In genomic region chr17:47718634-47719405, GRCh38 we compare ENCODE assay signal across 12 cellular contexts. TPM values are rescaled to one million over a fixed set of nuclear protein-coding genes. Genes with fewer than 3 reads are reported as not detected.
DNase-seq lines count a peak whose midpoint lies in the region; ATAC-seq and TF ChIP-seq lines count a peak whose summit lies in the region.
"Had no signal": no experiment of that assay in that cellular context is flagged by ENCODE, and none has a peak within 500 bp of the region (broad histone marks: within the 10 kb centered on the region; RNA-seq: fewer than 3 reads in every experiment).

No MANE protein-coding gene starts in this region.

- no peaks in the 10 kb centered on the region for H3K27me3 ChIP-seq in CD4-positive, alpha-beta memory T cell (ENCODE audit: insufficient read depth, low read length)
- peaks cover 51 to 89% of the 10 kb centered on the region in 2 experiments for H3K27me3 ChIP-seq in mesenchymal stem cell (ENCODE audit: control insufficient read depth in 1 of 2, insufficient read depth in 1 of 2, low read length in 2 of 2)

- no peak overlapping the region for H2BK15ac ChIP-seq in mesenchymal stem cell (ENCODE audit: low read depth, poor library complexity, severe bottlenecking)

- no peak overlapping the region for H3K18ac ChIP-seq in mesenchymal stem cell (ENCODE audit: low read depth in 1 of 2, low read length in 2 of 2)

- H2BK5ac ChIP-seq in mesenchymal stem cell (ENCODE audit: low read depth, low read length, poor library complexity, severe bottlenecking) = no peak overlapping the region

- no peak overlapping the region for H4K91ac ChIP-seq in mesenchymal stem cell (ENCODE audit: low read length)

- peak overlapping the region; percentile 37 to 86 (median 74) for H3K27ac Mint-ChIP-seq in CD4-positive, alpha-beta memory T cell
- H3K27ac Mint-ChIP-seq in activated T-cell treated with anti-CD3 and anti-CD28 coated beads, Interleukin-2, amount 50 U/mL, for 72 hours = peak overlapping the region; percentile 95
- H3K27ac Mint-ChIP-seq: dendritic cell treated with granulocyte-macrophage colony-stimulating factor and Interleukin-4, amounts not matched to agents 40 ng/mL and 50 ng/mL, for 4 days had no signal

- H3K14ac ChIP-seq in mesenchymal stem cell (ENCODE audit: low read length in 2 of 2) = no peak overlapping the region

- peak overlapping the region; percentile 18 for H2AK5ac ChIP-seq in mesenchymal stem cell (ENCODE audit: low read length, severe bottlenecking)

- TF ChIP-seq CTCF in HEK293 (tag by site-specific recombination; IDR thresholded peaks at IDR 0.05) = no peak
- TF ChIP-seq CTCF in OCI-LY7 (conservative IDR thresholded peaks at IDR 0.05; ENCODE audit: low read length) = no peak

- H3K4me1 Mint-ChIP-seq in CD4-positive, alpha-beta memory T cell = peaks cover 53 to 87% (median 74%) of the 10 kb centered on the region in 4 donors
- H3K4me1 Mint-ChIP-seq in activated T-cell treated with anti-CD3 and anti-CD28 coated beads, Interleukin-2, amount 50 U/mL, for 72 hours (ENCODE audit: low read depth) = peaks cover 87% of the 10 kb centered on the region

- H3K36me3 ChIP-seq in CD4-positive, alpha-beta memory T cell (ENCODE audit: insufficient read depth, low read length) = no peaks in the 10 kb centered on the region
- H3K36me3 ChIP-seq in HEK293 (ENCODE audit: control insufficient read depth in 2 of 2, insufficient read depth in 1 of 2, low read length in 2 of 2) = no peaks in the 10 kb centered on the region
- H3K36me3 ChIP-seq in mesenchymal stem cell (ENCODE audit: control insufficient read depth in 1 of 2, insufficient read depth in 2 of 2, low read depth in 1 of 2, low read length in 2 of 2) = no peaks in the 10 kb centered on the region
- H3K36me3 ChIP-seq in OCI-LY7 (ENCODE audit: insufficient read depth, low read length) = no peaks in the 10 kb centered on the region

- H2BK12ac ChIP-seq in mesenchymal stem cell (ENCODE audit: low read length in 2 of 2) = no peak overlapping the region

- H3K4me3 ChIP-seq in CD4-positive, alpha-beta memory T cell (ENCODE audit: low read length in 2 of 2) = no peak overlapping the region
- H3K4me3 ChIP-seq in HEK293 (ENCODE audit: low read depth, low read length) = no peak overlapping the region
- H3K4me3 ChIP-seq in mesenchymal stem cell (ENCODE audit: insufficient read depth in 1 of 2, low read depth in 1 of 2, low read length in 2 of 2) = no peak overlapping the region
- H3K4me3 ChIP-seq in OCI-LY7 (ENCODE audit: low read depth, low read length, poor library complexity, severe bottlenecking) = no peak overlapping the region

- POLR2A ChIA-PET in CD4-positive, alpha-beta memory T cell (lab: Charles Lee; ENCODE audit: partially characterized antibody) = interaction anchor here (0.8 to 2.8 kb wide), 13 partner anchors 8 to 69 kb away, joined by 3 to 44 read pairs (median 8); partner anchors contain the start of genes KPNB1, TBKBP1 and TBX21
- POLR2A ChIA-PET in HEK293 (lab: Yijun Ruan, JAX) = interaction anchor here (0.6 to 1.7 kb wide), 4 partner anchors 18 to 22 kb away, joined by 3 to 9 read pairs (median 4); no protein-coding TSS in a partner anchor
- POLR2A ChIA-PET in OCI-LY7 (lab: Charles Lee) = no interaction called here

- no TSS peak for BruUV-seq in OCI-LY7 (replicated peaks; lab: Mats Ljungman, UMichigan)

- H3K9ac ChIP-seq in mesenchymal stem cell (ENCODE audit: low read length) = peak overlapping the region; percentile 52

- no peaks in the 10 kb centered on the region for H3K27me3 Mint-ChIP-seq in CD4-positive, alpha-beta memory T cell
- H3K27me3 Mint-ChIP-seq in activated T-cell treated with anti-CD3 and anti-CD28 coated beads, Interleukin-2, amount 50 U/mL, for 72 hours (ENCODE audit: low read depth) = no peaks in the 10 kb centered on the region

- ATAC-seq in activated T-cell treated with anti-CD3 and anti-CD28 coated beads, Interleukin-2, amount 50 U/mL, for 72 hours (replicated peaks in 1 of 2) = no peak
- ATAC-seq in GM19463 (IDR thresholded peaks at IDR 0.05; ENCODE audit: unreplicated experiment) = no peak
- ATAC-seq: sciatic nerve had no signal

- H3K4me1 ChIP-seq in CD4-positive, alpha-beta memory T cell (ENCODE audit: insufficient read depth, low read length) = peaks cover 75% of the 10 kb centered on the region
- peaks cover 2% of the 10 kb centered on the region for H3K4me1 ChIP-seq in HEK293 (ENCODE audit: control insufficient read depth, insufficient read depth, low read length)
- peaks cover 42% of the 10 kb centered on the region for H3K4me1 ChIP-seq in mesenchymal stem cell (ENCODE audit: control insufficient read depth, insufficient read depth, low read depth, low read length)
- peaks cover 9% of the 10 kb centered on the region for H3K4me1 ChIP-seq in OCI-LY7 (ENCODE audit: insufficient read depth, low read length, poor library complexity, severe bottlenecking)

- peak in 1 of 5 donors; percentile 30 for DNase-seq in CD4-positive, alpha-beta memory T cell
- DNase-seq in activated T-cell treated with anti-CD3 and anti-CD28 coated beads, Interleukin-2, amount 50 U/mL, for 72 hours = no peak
- no peak for DNase-seq in mesenchymal stem cell
- no peak for DNase-seq in NCI-H1436 (lab: John Stamatoyannopoulos, UW)
- DNase-seq in OCI-LY7 (ENCODE audit: low spot score) = no peak
- DNase-seq in DMS 273 (lab: John Stamatoyannopoulos, UW; ENCODE audit: unreplicated experiment) = no peak
- DNase-seq: aorta, NCI-H146 had no signal

- H3K4ac ChIP-seq in mesenchymal stem cell (ENCODE audit: low read depth in 1 of 2, low read length in 2 of 2) = no peak overlapping the region

- no peak overlapping the region for H4K8ac ChIP-seq in mesenchymal stem cell (ENCODE audit: low read length)

- H3K79me1 ChIP-seq in mesenchymal stem cell (replicated peaks; ENCODE audit: low read length, poor library complexity, severe bottlenecking) = no peaks in the 10 kb centered on the region

- CTCF ChIA-PET in CD4-positive, alpha-beta memory T cell (lab: Charles Lee; ENCODE audit: partially characterized antibody) = interaction anchor here (0.7 to 8.2 kb wide), 10 partner anchors 11 to 56 kb away, joined by 3 to 118 read pairs (median 6); partner anchors contain the start of gene TBX21
- CTCF ChIA-PET in HEK293 (lab: Yijun Ruan, JAX) = interaction anchor here (0.5 to 2.7 kb wide), 19 partner anchors 7 to 883 kb away, joined by 3 to 25 read pairs (median 3); partner anchors contain the start of genes SP6 and TBX21
- CTCF ChIA-PET in OCI-LY7 (lab: Charles Lee; ENCODE audit: unreplicated experiment) = no interaction called here

- H3K36me3 Mint-ChIP-seq in CD4-positive, alpha-beta memory T cell = no peaks in the 10 kb centered on the region
- no peaks in the 10 kb centered on the region for H3K36me3 Mint-ChIP-seq in activated T-cell treated with anti-CD3 and anti-CD28 coated beads, Interleukin-2, amount 50 U/mL, for 72 hours (ENCODE audit: insufficient read depth in 2 of 2)

- H3K9me3 ChIP-seq in CD4-positive, alpha-beta memory T cell (ENCODE audit: control insufficient read depth in 1 of 2, low read length in 2 of 2) = no peaks in the 10 kb centered on the region
- H3K9me3 ChIP-seq in HEK293 (ENCODE audit: control insufficient read depth, insufficient read depth, low read depth, low read length) = no peaks in the 10 kb centered on the region
- no peaks in the 10 kb centered on the region for H3K9me3 ChIP-seq in mesenchymal stem cell (ENCODE audit: control insufficient read depth, low read length)
- H3K9me3 ChIP-seq in OCI-LY7 (ENCODE audit: low read length) = no peaks in the 10 kb centered on the region

- H2BK120ac ChIP-seq in mesenchymal stem cell (ENCODE audit: low read depth, low read length) = no peak overlapping the region

- no peak overlapping the region for H3K27ac ChIP-seq in CD4-positive, alpha-beta memory T cell (ENCODE audit: low read depth, low read length)
- H3K27ac ChIP-seq in HEK293 (ENCODE audit: extremely low read depth, low read depth, low read length) (no peak overlapping the region), mesenchymal stem cell (ENCODE audit: low read length, poor library complexity, severe bottlenecking) (peak overlapping the region; percentile 22), OCI-LY7 (ENCODE audit: low read depth, low read length, poor library complexity, severe bottlenecking) (no peak overlapping the region)

- peak overlapping the region in 7 of 8 donors; percentile 19 to 75 (median 58) for H3K4me3 Mint-ChIP-seq in CD4-positive, alpha-beta memory T cell
- peak overlapping the region; percentile 84 to 87 for H3K4me3 Mint-ChIP-seq in activated T-cell treated with anti-CD3 and anti-CD28 coated beads, Interleukin-2, amount 50 U/mL, for 72 hours
- H3K4me3 Mint-ChIP-seq: dendritic cell treated with granulocyte-macrophage colony-stimulating factor and Interleukin-4, amounts not matched to agents 40 ng/mL and 50 ng/mL, for 4 days had no signal

- H3K23ac ChIP-seq in mesenchymal stem cell (ENCODE audit: low read length in 2 of 2) = no peak overlapping the region

- WGBS in mesenchymal stem cell = 77% methylated on average over 8 of the region's 8 CpGs

- H2AFZ ChIP-seq in mesenchymal stem cell (ENCODE audit: low read depth, low read length) (no peak overlapping the region), OCI-LY7 (ENCODE audit: low read length) (no peak overlapping the region)

- no peaks in the 10 kb centered on the region for H3K9me2 ChIP-seq in OCI-LY7 (ENCODE audit: insufficient read depth, low read length)

- no peaks in the 10 kb centered on the region for H3K79me2 ChIP-seq in OCI-LY7 (ENCODE audit: insufficient read depth, low read depth, low read length)

- H4K20me1 ChIP-seq in OCI-LY7 (ENCODE audit: insufficient read depth, low read length) = no peaks in the 10 kb centered on the region

- no peaks in the 10 kb centered on the region for H3K9me3 Mint-ChIP-seq in CD4-positive, alpha-beta memory T cell
- no peaks in the 10 kb centered on the region for H3K9me3 Mint-ChIP-seq in activated T-cell treated with anti-CD3 and anti-CD28 coated beads, Interleukin-2, amount 50 U/mL, for 72 hours
- H3K9me3 Mint-ChIP-seq: dendritic cell treated with granulocyte-macrophage colony-stimulating factor and Interleukin-4, amounts not matched to agents 40 ng/mL and 50 ng/mL, for 4 days had no signal

- H3K4me2 ChIP-seq in mesenchymal stem cell (ENCODE audit: low read length, poor library complexity, severe bottlenecking) = peak overlapping the region; percentile 26
- H3K4me2 ChIP-seq in OCI-LY7 (ENCODE audit: low read length) = no peak overlapping the region

- intact Hi-C loops in CD4-positive, alpha-beta memory T cell (cut with micrococcal nuclease) = loop anchor here (1.0 kb wide), 1 partner anchor 14 kb away; no protein-coding TSS in a partner anchor
- intact Hi-C loops in OCI-LY7 (cut with micrococcal nuclease; ENCODE audit: unreplicated experiment) = no loop called here

RNA-seq across cellular contexts. Expression of gene TBX21, which starts 14.2 kb away (rescaled TPM):
- 10 to 100 TPM; 15.8 to 17.9 TPM for total RNA-seq in CD4-positive, alpha-beta memory T cell
- polyA plus RNA-seq in CD4-positive, alpha-beta memory T cell = 10 to 100 TPM in 1 of 2 donors, 1 to 10 TPM in 1; 6.8 to 11.5 TPM
- total RNA-seq in activated T-cell treated with anti-CD3 and anti-CD28 coated beads, Interleukin-2, amount 50 U/mL, for 72 hours = 10 to 100 TPM; 27.9 to 45.5 TPM
- polyA plus RNA-seq in mesenchymal stem cell (2013, experiment 1 of 2) = not detected
- polyA plus RNA-seq in mesenchymal stem cell (2013, experiment 2 of 2) = not detected
- not detected in 2 replicates for total RNA-seq in OCI-LY7 (2014; rRNA removed; shearing (Covaris generic))
- not detected in 2 replicates for total RNA-seq in OCI-LY7 (2022)
- polyA plus RNA-seq: aorta had no signal

RNA-seq across cellular contexts. Expression of gene TBKBP1, which starts 24.9 kb away (rescaled TPM):
- 1 to 10 TPM; 6.7 to 7.4 TPM for total RNA-seq in CD4-positive, alpha-beta memory T cell
- under 1 TPM; 0.49 to 0.68 TPM for polyA plus RNA-seq in CD4-positive, alpha-beta memory T cell
- 10 to 100 TPM; 24.2 to 28.7 TPM for total RNA-seq in activated T-cell treated with anti-CD3 and anti-CD28 coated beads, Interleukin-2, amount 50 U/mL, for 72 hours
- polyA plus RNA-seq in mesenchymal stem cell (2013, experiment 1 of 2) = 11.9 TPM
- 11.7 TPM for polyA plus RNA-seq in mesenchymal stem cell (2013, experiment 2 of 2)
- total RNA-seq in OCI-LY7 (2014; rRNA removed; shearing (Covaris generic)) = 8.3 and 15.0 TPM in 2 replicates
- 15.2 and 16.0 TPM in 2 replicates for total RNA-seq in OCI-LY7 (2022)

Comparison
In these comparisons a context has a peak if more than half of its experiments do, and no peak if none do; other contexts are left out.
1. RNA of gene TBX21, which starts 14.2 kb away (total RNA-seq): 27.9 to 45.5 TPM in activated T-cell treated with anti-CD3 and anti-CD28 coated beads, Interleukin-2, amount 50 U/mL, for 72 hours and 15.8 to 17.9 TPM in CD4-positive, alpha-beta memory T cell; not detected in OCI-LY7; every median in the first group is over 10 times any median in the second.